ENCODE assay signal across 8 cellular contexts in the genomic region with DNA sequence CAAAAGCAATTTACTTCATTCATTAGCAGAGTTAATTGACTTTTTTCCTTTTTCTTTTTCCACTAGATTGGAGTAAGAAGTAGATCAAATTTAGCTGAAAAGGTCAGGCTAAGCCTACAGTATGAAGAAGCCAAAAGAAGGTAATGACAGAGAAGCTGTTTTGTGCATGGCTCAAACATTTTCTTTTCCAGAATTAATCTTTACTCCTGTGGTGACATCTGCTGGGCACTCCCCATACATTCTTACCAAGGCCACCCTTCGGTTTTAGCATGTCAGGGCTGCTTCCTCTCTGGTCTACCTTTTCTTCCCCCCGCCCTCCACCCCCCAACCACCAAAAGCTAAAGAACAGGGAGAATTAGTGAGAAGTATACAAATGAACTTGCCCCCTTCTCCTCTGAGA.
A peak's percentile ranks its signal among the peaks of the same experiment; 100 is the strongest.
DNase-seq lines count a peak whose midpoint lies in the region; ATAC-seq and TF ChIP-seq lines count a peak whose summit lies in the region.

No MANE protein-coding gene starts in this region.

- H3K36me3 ChIP-seq in PC-3 (ENCODE audit: low read depth, low read length) (no peaks in the 10 kb centered on the region; the same call in 1 of the 2 replicates), fibroblast of lung (ENCODE audit: control insufficient read depth, insufficient read depth, low read length) (no peaks in the 10 kb centered on the region)

- intact Hi-C loops in PC-3 (cut with micrococcal nuclease) (loop anchor here (1.0 to 10.0 kb wide), 2 partner anchors 177 to 795 kb away; no protein-coding TSS in a partner anchor), sciatic nerve (cut with DNase I) (no loop called here)

- CTCF ChIA-PET in PC-3 (lab: Charles Lee) = interaction anchor here (0.9 to 1.6 kb wide), 3 partner anchors 10 to 312 kb away, joined by 3 to 12 read pairs (median 4); no protein-coding TSS in a partner anchor

- H2AFZ ChIP-seq in PC-3 (ENCODE audit: low read length) = no peak overlapping the region
- no peak overlapping the region for H2AFZ ChIP-seq in fibroblast of lung (ENCODE audit: low read length)

- H3K79me2 ChIP-seq in PC-3 (ENCODE audit: low read length) (no peaks in the 10 kb centered on the region), fibroblast of lung (ENCODE audit: control insufficient read depth, insufficient read depth, low read length) (no peaks in the 10 kb centered on the region)

- H3K9me2 ChIP-seq in PC-3 (replicated peaks; ENCODE audit: low read length) = no peaks in the 10 kb centered on the region

- TF ChIP-seq CTCF in PC-3 (conservative IDR thresholded peaks at IDR 0.05; ENCODE audit: low read depth, low read length) = peak; percentile 62
- TF ChIP-seq CTCF in fibroblast of lung (conservative IDR thresholded peaks at IDR 0.05 in 1 of 2, IDR thresholded peaks at IDR 0.05 in 1 of 2; ENCODE audit: low read depth in 1 of 2, low read length in 2 of 2) = peak; percentile 37 to 49

- H3F3A ChIP-seq in PC-3 (ENCODE audit: low read length, unreplicated experiment) = no peaks in the 10 kb centered on the region

- H3K4me3 ChIP-seq in PC-3 (ENCODE audit: low read length) (no peak overlapping the region), fibroblast of lung (replicated peaks in 1 of 4; ENCODE audit: control extremely low read depth in 1 of 4, insufficient read depth in 1 of 4, low read depth in 3 of 4, low read length in 4 of 4) (no peak overlapping the region)

- peaks cover 18% of the 10 kb centered on the region for H3K4me1 ChIP-seq in PC-3 (ENCODE audit: insufficient read depth, low read length)
- H3K4me1 ChIP-seq in fibroblast of lung (ENCODE audit: control insufficient read depth, extremely low read depth, insufficient read depth, low read length) = no peaks in the 10 kb centered on the region

- H3K4me2 ChIP-seq in PC-3 (ENCODE audit: low read length) (no peak overlapping the region), fibroblast of lung (ENCODE audit: extremely low read depth, insufficient read depth, low read length) (no peak overlapping the region)

- peak; percentile 67 for ATAC-seq in HG02759 (IDR thresholded peaks at IDR 0.05; ENCODE audit: unreplicated experiment)
- peak; percentile 79 for ATAC-seq in PC-3
- peak; percentile 49 for ATAC-seq in sciatic nerve

- DNase-seq in NCI-H82 (lab: John Stamatoyannopoulos, UW) = peak; percentile 55
- no peak for DNase-seq in NCI-H82 treated with DMSO at 0.1 percent for 48 hours (lab: John Stamatoyannopoulos, UW; ENCODE audit: unreplicated experiment)
- DNase-seq in PC-3 = peak; percentile 50
- peak; percentile 40 to 58 for DNase-seq in fibroblast of lung (ENCODE audit: low read depth in 2 of 2)
- no peak for DNase-seq in sciatic nerve (ENCODE audit: low spot score)
- DNase-seq in occipital lobe (lab: John Stamatoyannopoulos, UW) = no peak
- DNase-seq in activated effector memory CD4-positive, alpha-beta T cell treated with Interleukin-2 at 50 U/mL for 16 hours = no peak

- H3K27me3 ChIP-seq in PC-3 (ENCODE audit: low read length) (no peaks in the 10 kb centered on the region), fibroblast of lung (ENCODE audit: control insufficient read depth, insufficient read depth, low read length) (no peaks in the 10 kb centered on the region)

- no peak overlapping the region for H3K9ac ChIP-seq in PC-3 (ENCODE audit: low read length)
- H3K9ac ChIP-seq in fibroblast of lung (ENCODE audit: insufficient read depth, low read length) = no peak overlapping the region

- BruUV-seq in PC-3 (replicated peaks; lab: Mats Ljungman, UMichigan) = no TSS peak

- POLR2A ChIA-PET in PC-3 (lab: Charles Lee; ENCODE audit: unreplicated experiment) = interaction anchor here (0.5 kb wide), 1 partner anchor 151 kb away, joined by 3 read pairs; a partner anchor contains a TSS

- no peaks in the 10 kb centered on the region for H3K9me3 ChIP-seq in PC-3 (ENCODE audit: low read length)
- H3K9me3 ChIP-seq in fibroblast of lung (ENCODE audit: control insufficient read depth, insufficient read depth, low read depth, low read length) = no peaks in the 10 kb centered on the region

- H4K20me1 ChIP-seq in PC-3 (ENCODE audit: low read length) (no peaks in the 10 kb centered on the region), fibroblast of lung (ENCODE audit: control insufficient read depth, extremely low read depth, insufficient read depth, low read length) (no peaks in the 10 kb centered on the region)

- H3K27ac ChIP-seq in PC-3 (ENCODE audit: low read length) (no peak overlapping the region), fibroblast of lung (ENCODE audit: insufficient read depth, low read length) (no peak overlapping the region)

Comparison
In these comparisons a context has a peak if more than half of its experiments do, and no peak if none do; other contexts are left out.
1. DNase-seq: peak in NCI-H82 (single experiment), PC-3 (single experiment) and fibroblast of lung (2 of 2); none in NCI-H82 treated with DMSO at 0.1 percent for 48 hours (single experiment), sciatic nerve (single experiment), occipital lobe (single experiment) and activated effector memory CD4-positive, alpha-beta T cell treated with Interleukin-2 at 50 U/mL for 16 hours (single experiment).
2. Peak in every context shown above with its lines, with median percentiles within 50 percentile points of each other: ATAC-seq.